Comparison of ENCODE assay signal across 1 cellular context in the genomic region with DNA sequence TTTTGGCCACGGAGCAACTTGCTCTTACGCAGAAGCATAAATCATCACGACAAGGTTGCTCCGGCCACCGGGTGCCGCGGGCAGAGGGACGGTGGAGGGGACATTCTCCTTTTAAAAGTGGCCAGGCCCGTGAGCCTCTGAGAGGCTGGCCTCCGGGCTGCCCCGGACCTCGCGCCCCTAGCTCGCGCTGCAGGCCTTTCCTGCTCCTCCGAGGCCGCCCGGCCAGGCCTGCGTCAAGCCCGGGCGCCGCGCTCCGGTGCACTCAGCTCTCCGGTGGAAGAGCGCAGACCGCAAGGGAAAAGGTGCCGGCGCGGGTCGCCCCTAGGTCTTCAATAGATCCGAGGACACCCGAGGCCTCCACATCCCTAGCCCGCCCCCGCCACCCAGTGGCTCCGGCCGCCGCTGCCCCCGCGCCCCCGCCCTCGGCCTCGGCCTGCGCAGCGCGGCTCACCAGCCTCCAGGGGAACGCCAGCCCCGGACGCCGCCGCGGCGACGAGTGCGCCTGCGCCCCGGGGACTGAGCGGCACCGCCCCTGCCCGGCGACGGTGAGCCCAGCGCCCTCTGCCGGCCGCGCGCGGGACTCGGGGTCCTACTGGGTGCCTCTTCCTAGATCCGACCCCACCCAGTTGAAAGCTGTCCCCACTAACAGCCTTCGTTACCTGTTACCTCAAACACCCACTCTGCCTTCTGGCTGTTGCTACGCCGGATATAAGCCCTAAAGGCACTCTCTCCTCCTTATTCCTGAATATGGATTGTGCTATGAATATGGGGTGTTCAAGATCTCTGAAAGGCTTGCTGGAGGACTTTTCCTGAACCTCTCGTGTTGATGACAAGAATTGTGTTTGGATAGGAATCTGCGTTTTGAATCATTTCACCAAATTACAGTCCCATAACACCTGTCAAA.
A peak's percentile ranks its signal among the peaks of the same experiment; 100 is the strongest.
TF ChIP-seq lines count a peak whose summit lies in the region.

A gene (minus strand): TSS at position 500 of the 904 bp plus-strand sequence. CDS start 10,671 bp downstream, outside the sequence.

TF ChIP-seq in K562, 482 proteins besides CTCF, POLR2A, EP300 and RAD21 (continued from another document and continues in another):
- TF ChIP-seq, protein P1, sequence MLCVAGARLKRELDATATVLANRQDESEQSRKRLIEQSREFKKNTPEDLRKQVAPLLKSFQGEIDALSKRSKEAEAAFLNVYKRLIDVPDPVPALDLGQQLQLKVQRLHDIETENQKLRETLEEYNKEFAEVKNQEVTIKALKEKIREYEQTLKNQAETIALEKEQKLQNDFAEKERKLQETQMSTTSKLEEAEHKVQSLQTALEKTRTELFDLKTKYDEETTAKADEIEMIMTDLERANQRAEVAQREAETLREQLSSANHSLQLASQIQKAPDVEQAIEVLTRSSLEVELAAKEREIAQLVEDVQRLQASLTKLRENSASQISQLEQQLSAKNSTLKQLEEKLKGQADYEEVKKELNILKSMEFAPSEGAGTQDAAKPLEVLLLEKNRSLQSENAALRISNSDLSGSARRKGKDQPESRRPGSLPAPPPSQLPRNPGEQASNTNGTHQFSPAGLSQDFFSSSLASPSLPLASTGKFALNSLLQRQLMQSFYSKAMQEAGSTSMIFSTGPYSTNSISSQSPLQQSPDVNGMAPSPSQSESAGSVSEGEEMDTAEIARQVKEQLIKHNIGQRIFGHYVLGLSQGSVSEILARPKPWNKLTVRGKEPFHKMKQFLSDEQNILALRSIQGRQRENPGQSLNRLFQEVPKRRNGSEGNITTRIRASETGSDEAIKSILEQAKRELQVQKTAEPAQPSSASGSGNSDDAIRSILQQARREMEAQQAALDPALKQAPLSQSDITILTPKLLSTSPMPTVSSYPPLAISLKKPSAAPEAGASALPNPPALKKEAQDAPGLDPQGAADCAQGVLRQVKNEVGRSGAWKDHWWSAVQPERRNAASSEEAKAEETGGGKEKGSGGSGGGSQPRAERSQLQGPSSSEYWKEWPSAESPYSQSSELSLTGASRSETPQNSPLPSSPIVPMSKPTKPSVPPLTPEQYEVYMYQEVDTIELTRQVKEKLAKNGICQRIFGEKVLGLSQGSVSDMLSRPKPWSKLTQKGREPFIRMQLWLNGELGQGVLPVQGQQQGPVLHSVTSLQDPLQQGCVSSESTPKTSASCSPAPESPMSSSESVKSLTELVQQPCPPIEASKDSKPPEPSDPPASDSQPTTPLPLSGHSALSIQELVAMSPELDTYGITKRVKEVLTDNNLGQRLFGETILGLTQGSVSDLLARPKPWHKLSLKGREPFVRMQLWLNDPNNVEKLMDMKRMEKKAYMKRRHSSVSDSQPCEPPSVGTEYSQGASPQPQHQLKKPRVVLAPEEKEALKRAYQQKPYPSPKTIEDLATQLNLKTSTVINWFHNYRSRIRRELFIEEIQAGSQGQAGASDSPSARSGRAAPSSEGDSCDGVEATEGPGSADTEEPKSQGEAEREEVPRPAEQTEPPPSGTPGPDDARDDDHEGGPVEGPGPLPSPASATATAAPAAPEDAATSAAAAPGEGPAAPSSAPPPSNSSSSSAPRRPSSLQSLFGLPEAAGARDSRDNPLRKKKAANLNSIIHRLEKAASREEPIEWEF (CRISPR knock-in tag; IDR thresholded peaks at IDR 0.05), result no peak
- TF ChIP-seq KDM4B (IDR thresholded peaks at IDR 0.05; ENCODE audit: borderline replicate concordance in 2 of 2, low read depth in 1 of 2) (no peak), HDAC1 (IDR thresholded peaks at IDR 0.05) (no peak), ILK (tag; IDR thresholded peaks at IDR 0.05; ENCODE audit: borderline replicate concordance, low read depth) (no peak), KLF1 (tag; IDR thresholded peaks at IDR 0.05) (peak; percentile 79), LCOR (CRISPR knock-in tag; IDR thresholded peaks at IDR 0.05) (no peak), DMBX1 (CRISPR knock-in tag; IDR thresholded peaks at IDR 0.05; ENCODE audit: borderline replicate concordance) (no peak), ZNF224 (CRISPR knock-in tag; IDR thresholded peaks at IDR 0.05) (no peak), PPARD (CRISPR knock-in tag; IDR thresholded peaks at IDR 0.05) (no peak), TAF7 (tag; IDR thresholded peaks at IDR 0.05) (no peak), EGR1 (conservative IDR thresholded peaks at IDR 0.05) (peak; percentile 89), IRF2 (CRISPR knock-in tag; IDR thresholded peaks at IDR 0.05) (no peak), MEF2A (IDR thresholded peaks at IDR 0.05; ENCODE audit: control insufficient read depth, low read depth, low read length) (no peak), SP1 (CRISPR knock-in tag; IDR thresholded peaks at IDR 0.05) (0 out of 2 replicates have a peak, but pooled peaks have one; percentile 26), ZNF316 (IDR thresholded peaks at IDR 0.05) (no peak), NCOA6 (IDR thresholded peaks at IDR 0.05) (no peak), TAL1 (IDR thresholded peaks at IDR 0.05) (no peak), MYNN (IDR thresholded peaks at IDR 0.05) (no peak), MYNN (CRISPR knock-in tag; IDR thresholded peaks at IDR 0.05) (no peak), ELF1 (tag; IDR thresholded peaks at IDR 0.05) (peak; percentile 31; the same call in 1 of the 2 replicates), ZNF197 (CRISPR knock-in tag; IDR thresholded peaks at IDR 0.05; ENCODE audit: low read depth) (peak; percentile 37; the same call in 1 of the 2 replicates), ATF1 (CRISPR knock-in tag; IDR thresholded peaks at IDR 0.05) (no peak), ATF1 (tag; IDR thresholded peaks at IDR 0.05) (peak; percentile 46; the same call in 1 of the 2 replicates), ZBTB17 (CRISPR knock-in tag; IDR thresholded peaks at IDR 0.05) (0 out of 2 replicates have a peak, but pooled peaks have one; percentile 11), TSC22D4 (tag; IDR thresholded peaks at IDR 0.05) (no peak), ZFPM2 (CRISPR knock-in tag; IDR thresholded peaks at IDR 0.05) (no peak), ZNF717 (CRISPR knock-in tag; IDR thresholded peaks at IDR 0.05) (no peak), BRD9 (IDR thresholded peaks at IDR 0.05; ENCODE audit: low read depth, partially characterized antibody) (no peak), PRPF4 (IDR thresholded peaks at IDR 0.05; ENCODE audit: insufficient read depth, low read depth, low read length, poor library complexity, severe bottlenecking) (no peak), RFX1 (IDR thresholded peaks at IDR 0.05) (no peak), RFX5 (IDR thresholded peaks at IDR 0.05; ENCODE audit: low read depth, low read length) (no peak), POLR3A (IDR thresholded peaks at IDR 0.05; ENCODE audit: borderline replicate concordance, extremely low read depth, insufficient read depth, insufficient read length) (no peak), ZNF780A (CRISPR knock-in tag; IDR thresholded peaks at IDR 0.05) (no peak), JUND (IDR thresholded peaks at IDR 0.05; ENCODE audit: borderline replicate concordance, low read depth, low read length) (peak; percentile 30; the same call in 1 of the 2 replicates), JUND (tag; IDR thresholded peaks at IDR 0.05; ENCODE audit: borderline replicate concordance, low read depth, low read length) (no peak; the same call in 2 of the 3 replicates), HNRNPUL1 (IDR thresholded peaks at IDR 0.05; ENCODE audit: low read length) (no peak), PTTG1 (tag; IDR thresholded peaks at IDR 0.05; ENCODE audit: low read depth) (no peak), CCAR2 (IDR thresholded peaks at IDR 0.05; ENCODE audit: low read depth, low read length) (no peak), ZBTB1 (CRISPR knock-in tag; IDR thresholded peaks at IDR 0.05; ENCODE audit: borderline replicate concordance, low read depth) (no peak), SREBF1 (IDR thresholded peaks at IDR 0.05; ENCODE audit: borderline replicate concordance, low read depth, low read length) (no peak), ZNF75A (CRISPR knock-in tag; IDR thresholded peaks at IDR 0.05) (no peak), KDM5B (IDR thresholded peaks at IDR 0.05; ENCODE audit: insufficient replicate concordance, low read depth, low read length) (no peak)
- TF ChIP-seq, protein P2, sequence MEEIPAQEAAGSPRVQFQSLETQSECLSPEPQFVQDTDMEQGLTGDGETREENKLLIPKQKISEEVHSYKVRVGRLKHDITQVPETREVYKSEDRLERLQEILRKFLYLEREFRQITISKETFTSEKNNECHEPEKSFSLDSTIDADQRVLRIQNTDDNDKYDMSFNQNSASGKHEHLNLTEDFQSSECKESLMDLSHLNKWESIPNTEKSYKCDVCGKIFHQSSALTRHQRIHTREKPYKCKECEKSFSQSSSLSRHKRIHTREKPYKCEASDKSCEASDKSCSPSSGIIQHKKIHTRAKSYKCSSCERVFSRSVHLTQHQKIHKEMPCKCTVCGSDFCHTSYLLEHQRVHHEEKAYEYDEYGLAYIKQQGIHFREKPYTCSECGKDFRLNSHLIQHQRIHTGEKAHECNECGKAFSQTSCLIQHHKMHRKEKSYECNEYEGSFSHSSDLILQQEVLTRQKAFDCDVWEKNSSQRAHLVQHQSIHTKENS (CRISPR knock-in tag; IDR thresholded peaks at IDR 0.05), result no peak
- TF ChIP-seq, protein P3, sequence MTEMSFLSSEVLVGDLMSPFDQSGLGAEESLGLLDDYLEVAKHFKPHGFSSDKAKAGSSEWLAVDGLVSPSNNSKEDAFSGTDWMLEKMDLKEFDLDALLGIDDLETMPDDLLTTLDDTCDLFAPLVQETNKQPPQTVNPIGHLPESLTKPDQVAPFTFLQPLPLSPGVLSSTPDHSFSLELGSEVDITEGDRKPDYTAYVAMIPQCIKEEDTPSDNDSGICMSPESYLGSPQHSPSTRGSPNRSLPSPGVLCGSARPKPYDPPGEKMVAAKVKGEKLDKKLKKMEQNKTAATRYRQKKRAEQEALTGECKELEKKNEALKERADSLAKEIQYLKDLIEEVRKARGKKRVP (CRISPR knock-in tag; IDR thresholded peaks at IDR 0.05), result no peak
- TF ChIP-seq, protein P4, sequence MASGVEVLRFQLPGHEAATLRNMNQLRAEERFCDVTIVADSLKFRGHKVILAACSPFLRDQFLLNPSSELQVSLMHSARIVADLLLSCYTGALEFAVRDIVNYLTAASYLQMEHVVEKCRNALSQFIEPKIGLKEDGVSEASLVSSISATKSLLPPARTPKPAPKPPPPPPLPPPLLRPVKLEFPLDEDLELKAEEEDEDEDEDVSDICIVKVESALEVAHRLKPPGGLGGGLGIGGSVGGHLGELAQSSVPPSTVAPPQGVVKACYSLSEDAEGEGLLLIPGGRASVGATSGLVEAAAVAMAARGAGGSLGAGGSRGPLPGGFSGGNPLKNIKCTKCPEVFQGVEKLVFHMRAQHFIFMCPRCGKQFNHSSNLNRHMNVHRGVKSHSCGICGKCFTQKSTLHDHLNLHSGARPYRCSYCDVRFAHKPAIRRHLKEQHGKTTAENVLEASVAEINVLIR (CRISPR knock-in tag; IDR thresholded peaks at IDR 0.05), result no peak
- TF ChIP-seq, protein P5, sequence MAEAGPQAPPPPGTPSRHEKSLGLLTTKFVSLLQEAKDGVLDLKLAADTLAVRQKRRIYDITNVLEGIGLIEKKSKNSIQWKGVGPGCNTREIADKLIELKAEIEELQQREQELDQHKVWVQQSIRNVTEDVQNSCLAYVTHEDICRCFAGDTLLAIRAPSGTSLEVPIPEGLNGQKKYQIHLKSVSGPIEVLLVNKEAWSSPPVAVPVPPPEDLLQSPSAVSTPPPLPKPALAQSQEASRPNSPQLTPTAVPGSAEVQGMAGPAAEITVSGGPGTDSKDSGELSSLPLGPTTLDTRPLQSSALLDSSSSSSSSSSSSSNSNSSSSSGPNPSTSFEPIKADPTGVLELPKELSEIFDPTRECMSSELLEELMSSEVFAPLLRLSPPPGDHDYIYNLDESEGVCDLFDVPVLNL (CRISPR knock-in tag; IDR thresholded peaks at IDR 0.05; ENCODE audit: low read depth), result no peak
- TF ChIP-seq, protein P6, sequence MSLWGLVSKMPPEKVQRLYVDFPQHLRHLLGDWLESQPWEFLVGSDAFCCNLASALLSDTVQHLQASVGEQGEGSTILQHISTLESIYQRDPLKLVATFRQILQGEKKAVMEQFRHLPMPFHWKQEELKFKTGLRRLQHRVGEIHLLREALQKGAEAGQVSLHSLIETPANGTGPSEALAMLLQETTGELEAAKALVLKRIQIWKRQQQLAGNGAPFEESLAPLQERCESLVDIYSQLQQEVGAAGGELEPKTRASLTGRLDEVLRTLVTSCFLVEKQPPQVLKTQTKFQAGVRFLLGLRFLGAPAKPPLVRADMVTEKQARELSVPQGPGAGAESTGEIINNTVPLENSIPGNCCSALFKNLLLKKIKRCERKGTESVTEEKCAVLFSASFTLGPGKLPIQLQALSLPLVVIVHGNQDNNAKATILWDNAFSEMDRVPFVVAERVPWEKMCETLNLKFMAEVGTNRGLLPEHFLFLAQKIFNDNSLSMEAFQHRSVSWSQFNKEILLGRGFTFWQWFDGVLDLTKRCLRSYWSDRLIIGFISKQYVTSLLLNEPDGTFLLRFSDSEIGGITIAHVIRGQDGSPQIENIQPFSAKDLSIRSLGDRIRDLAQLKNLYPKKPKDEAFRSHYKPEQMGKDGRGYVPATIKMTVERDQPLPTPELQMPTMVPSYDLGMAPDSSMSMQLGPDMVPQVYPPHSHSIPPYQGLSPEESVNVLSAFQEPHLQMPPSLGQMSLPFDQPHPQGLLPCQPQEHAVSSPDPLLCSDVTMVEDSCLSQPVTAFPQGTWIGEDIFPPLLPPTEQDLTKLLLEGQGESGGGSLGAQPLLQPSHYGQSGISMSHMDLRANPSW (CRISPR knock-in tag; IDR thresholded peaks at IDR 0.05), result 0 out of 2 replicates have a peak, but pooled peaks have one; percentile 70
- TF ChIP-seq, protein P7, sequence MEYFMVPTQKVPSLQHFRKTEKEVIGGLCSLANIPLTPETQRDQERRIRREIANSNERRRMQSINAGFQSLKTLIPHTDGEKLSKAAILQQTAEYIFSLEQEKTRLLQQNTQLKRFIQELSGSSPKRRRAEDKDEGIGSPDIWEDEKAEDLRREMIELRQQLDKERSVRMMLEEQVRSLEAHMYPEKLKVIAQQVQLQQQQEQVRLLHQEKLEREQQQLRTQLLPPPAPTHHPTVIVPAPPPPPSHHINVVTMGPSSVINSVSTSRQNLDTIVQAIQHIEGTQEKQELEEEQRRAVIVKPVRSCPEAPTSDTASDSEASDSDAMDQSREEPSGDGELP (CRISPR knock-in tag; IDR thresholded peaks at IDR 0.05; ENCODE audit: borderline replicate concordance), result no peak
- TF ChIP-seq, protein P8, sequence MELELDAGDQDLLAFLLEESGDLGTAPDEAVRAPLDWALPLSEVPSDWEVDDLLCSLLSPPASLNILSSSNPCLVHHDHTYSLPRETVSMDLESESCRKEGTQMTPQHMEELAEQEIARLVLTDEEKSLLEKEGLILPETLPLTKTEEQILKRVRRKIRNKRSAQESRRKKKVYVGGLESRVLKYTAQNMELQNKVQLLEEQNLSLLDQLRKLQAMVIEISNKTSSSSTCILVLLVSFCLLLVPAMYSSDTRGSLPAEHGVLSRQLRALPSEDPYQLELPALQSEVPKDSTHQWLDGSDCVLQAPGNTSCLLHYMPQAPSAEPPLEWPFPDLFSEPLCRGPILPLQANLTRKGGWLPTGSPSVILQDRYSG (tag; conservative IDR thresholded peaks at IDR 0.05; ENCODE audit: low read depth), result 0 out of 2 replicates have a peak, but pooled peaks have one; percentile 23
- TF ChIP-seq, protein P9, sequence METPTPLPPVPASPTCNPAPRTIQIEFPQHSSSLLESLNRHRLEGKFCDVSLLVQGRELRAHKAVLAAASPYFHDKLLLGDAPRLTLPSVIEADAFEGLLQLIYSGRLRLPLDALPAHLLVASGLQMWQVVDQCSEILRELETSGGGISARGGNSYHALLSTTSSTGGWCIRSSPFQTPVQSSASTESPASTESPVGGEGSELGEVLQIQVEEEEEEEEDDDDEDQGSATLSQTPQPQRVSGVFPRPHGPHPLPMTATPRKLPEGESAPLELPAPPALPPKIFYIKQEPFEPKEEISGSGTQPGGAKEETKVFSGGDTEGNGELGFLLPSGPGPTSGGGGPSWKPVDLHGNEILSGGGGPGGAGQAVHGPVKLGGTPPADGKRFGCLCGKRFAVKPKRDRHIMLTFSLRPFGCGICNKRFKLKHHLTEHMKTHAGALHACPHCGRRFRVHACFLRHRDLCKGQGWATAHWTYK (CRISPR knock-in tag; IDR thresholded peaks at IDR 0.05), result no peak
